In genomic region chr16:71537643-71538042, GRCh38 we compare ENCODE assay signal across 8 cellular contexts. TPM values are rescaled to one million over a fixed set of nuclear protein-coding genes. Genes with fewer than 3 reads are reported as not detected.
DNase-seq lines count a peak whose midpoint lies in the region; ATAC-seq and TF ChIP-seq lines count a peak whose summit lies in the region.

No MANE protein-coding gene starts in this region.

- H3K4me1 ChIP-seq in heart right ventricle, result no peaks in the 10 kb centered on the region
- no peaks in the 10 kb centered on the region for H3K4me1 ChIP-seq in right atrium auricular region
- H3K4me1 ChIP-seq in NT2/D1 (ENCODE audit: insufficient read depth, insufficient read length), result no peaks in the 10 kb centered on the region
- H3K4me1 ChIP-seq in adipocyte (ENCODE audit: control insufficient read depth, insufficient read depth, low read length), result peaks cover 14% of the 10 kb centered on the region

- H3K9me3 ChIP-seq in heart right ventricle (no peaks in the 10 kb centered on the region), right atrium auricular region (no peaks in the 10 kb centered on the region), NT2/D1 (ENCODE audit: insufficient read depth, low read length) (no peaks in the 10 kb centered on the region), adipocyte (ENCODE audit: control insufficient read depth, low read length) (no peaks in the 10 kb centered on the region)

- 58 to 61% methylated on average over 6 of the region's 6 CpGs for WGBS in heart right ventricle, 2 donors

- peaks cover 0 to 14% (median 0%) of the 10 kb centered on the region in 7 donors for H3K27me3 ChIP-seq in heart right ventricle
- H3K27me3 ChIP-seq in right atrium auricular region, result no peaks in the 10 kb centered on the region
- no peaks in the 10 kb centered on the region for H3K27me3 ChIP-seq in NT2/D1 (ENCODE audit: insufficient read depth, insufficient read length)
- H3K27me3 ChIP-seq in adipocyte (replicated peaks; ENCODE audit: control insufficient read depth, insufficient read depth, low read length), result peaks cover 20% of the 10 kb centered on the region
- H3K27me3 ChIP-seq in kidney epithelial cell (ENCODE audit: control insufficient read depth, insufficient read depth, low read length), result no peaks in the 10 kb centered on the region

- intact Hi-C loops in heart right ventricle (cut with DNase I), result no loop called here
- intact Hi-C loops in activated T-helper 2 cell treated with anti-CD3 and anti-CD28 coated beads, Interferon-gamma antibody, Interleukin-2, Interleukin-4, amounts not matched to agents 10 μg/mL and 5 μg/mL and 100 μg/mL, durations not matched to agents 14 hours and 24 hours and 36 hours (cut with micrococcal nuclease), result no loop called here

- H3K36me3 ChIP-seq in heart right ventricle (no peaks in the 10 kb centered on the region), right atrium auricular region (no peaks in the 10 kb centered on the region), NT2/D1 (ENCODE audit: insufficient read depth, insufficient read length, low read length) (no peaks in the 10 kb centered on the region), adipocyte (ENCODE audit: control insufficient read depth, insufficient read depth, low read length, severe bottlenecking) (no peaks in the 10 kb centered on the region), kidney epithelial cell (ENCODE audit: control insufficient read depth, insufficient read depth, low read length) (no peaks in the 10 kb centered on the region)

- ATAC-seq in heart right ventricle (peak in 2 of 8 donors; percentile 35 to 55), HG02885 (IDR thresholded peaks at IDR 0.05; ENCODE audit: poor library complexity, unreplicated experiment) (peak; percentile 61)
- peak; percentile 67 for ATAC-seq in stimulated activated naive CD8-positive, alpha-beta T cell treated with anti-CD3 and anti-CD28 coated beads, Interleukin-15, Interleukin-2, amounts not matched to agents 100 U/mL and 50 U/mL, for 24 hours

- H3K4me3 ChIP-seq in heart right ventricle (no peak overlapping the region), right atrium auricular region (no peak overlapping the region), NT2/D1 (ENCODE audit: insufficient read length, low read depth) (no peak overlapping the region), adipocyte (ENCODE audit: low read length) (no peak overlapping the region), kidney epithelial cell (ENCODE audit: low read depth, low read length) (no peak overlapping the region)

- DNase-seq in heart right ventricle (no peak), right atrium auricular region (ENCODE audit: low spot score) (no peak), NT2/D1 (ENCODE audit: low read depth, low spot score) (peak; percentile 55), adipocyte (ENCODE audit: low read depth) (peak; percentile 44), kidney epithelial cell (ENCODE audit: low read depth) (no peak)
- peak; percentile 24 for DNase-seq in stimulated activated naive CD8-positive, alpha-beta T cell treated with anti-CD3 and anti-CD28 coated beads, Interleukin-15, Interleukin-2, amounts not matched to agents 100 U/mL and 50 U/mL, for 24 hours
- DNase-seq in activated T-helper 2 cell treated with anti-CD3 and anti-CD28 coated beads, Interferon-gamma antibody, Interleukin-2, Interleukin-4, amounts not matched to agents 10 μg/mL and 5 μg/mL and 100 μg/mL, durations not matched to agents 14 hours and 24 hours and 36 hours (ENCODE audit: low spot score), result no peak

- peak in 7 of 9 donors; percentile 41 to 58 (median 46) for TF ChIP-seq CTCF in heart right ventricle (IDR thresholded peaks at IDR 0.05)
- peak in 1 of 2 donors; percentile 48 for TF ChIP-seq CTCF in right atrium auricular region (IDR thresholded peaks at IDR 0.05)
- peak; percentile 63 for TF ChIP-seq CTCF in kidney epithelial cell (IDR thresholded peaks at IDR 0.05; ENCODE audit: insufficient read depth, low read length, poor library complexity, severe bottlenecking)

- H3K27ac ChIP-seq in heart right ventricle, result no peak overlapping the region
- H3K27ac ChIP-seq in right atrium auricular region, result no peak overlapping the region

- no peak overlapping the region for H3K4me3 Mint-ChIP-seq in activated T-helper 2 cell treated with anti-CD3 and anti-CD28 coated beads, Interferon-gamma antibody, Interleukin-2, Interleukin-4, amounts not matched to agents 10 μg/mL and 5 μg/mL and 100 μg/mL, durations not matched to agents 14 hours and 24 hours and 36 hours (ENCODE audit: low read depth)

- H3K9ac ChIP-seq in NT2/D1 (ENCODE audit: insufficient read length, low read depth), result no peak overlapping the region
- H3K9ac ChIP-seq in adipocyte (ENCODE audit: low read length), result no peak overlapping the region

- H3K27ac Mint-ChIP-seq in activated T-helper 2 cell treated with anti-CD3 and anti-CD28 coated beads, Interferon-gamma antibody, Interleukin-2, Interleukin-4, amounts not matched to agents 10 μg/mL and 5 μg/mL and 100 μg/mL, durations not matched to agents 14 hours and 24 hours and 36 hours, result no peak overlapping the region

- H3K27me3 Mint-ChIP-seq in activated T-helper 2 cell treated with anti-CD3 and anti-CD28 coated beads, Interferon-gamma antibody, Interleukin-2, Interleukin-4, amounts not matched to agents 10 μg/mL and 5 μg/mL and 100 μg/mL, durations not matched to agents 14 hours and 24 hours and 36 hours (ENCODE audit: low read depth), result peaks cover 2% of the 10 kb centered on the region

- H3K36me3 Mint-ChIP-seq in activated T-helper 2 cell treated with anti-CD3 and anti-CD28 coated beads, Interferon-gamma antibody, Interleukin-2, Interleukin-4, amounts not matched to agents 10 μg/mL and 5 μg/mL and 100 μg/mL, durations not matched to agents 14 hours and 24 hours and 36 hours (ENCODE audit: low read depth), result no peaks in the 10 kb centered on the region

- peaks cover 1% of the 10 kb centered on the region for H3K4me1 Mint-ChIP-seq in activated T-helper 2 cell treated with anti-CD3 and anti-CD28 coated beads, Interferon-gamma antibody, Interleukin-2, Interleukin-4, amounts not matched to agents 10 μg/mL and 5 μg/mL and 100 μg/mL, durations not matched to agents 14 hours and 24 hours and 36 hours (ENCODE audit: low read depth)

- no peaks in the 10 kb centered on the region for H3K9me3 Mint-ChIP-seq in activated T-helper 2 cell treated with anti-CD3 and anti-CD28 coated beads, Interferon-gamma antibody, Interleukin-2, Interleukin-4, amounts not matched to agents 10 μg/mL and 5 μg/mL and 100 μg/mL, durations not matched to agents 14 hours and 24 hours and 36 hours

RNA-seq across cellular contexts. Expression of gene CHST4, which starts 11.4 kb away (rescaled TPM):
- total RNA-seq in heart right ventricle, result under 1 TPM in 1 of 10 donors, not detected in 9; 0.09 TPM
- polyA plus RNA-seq in heart right ventricle, result not detected
- total RNA-seq in right atrium auricular region, result under 1 TPM in 1 of 2 donors, not detected in 1; 0.67 TPM
- total RNA-seq in kidney epithelial cell, result not detected in 2 replicates
- total RNA-seq in activated T-helper 2 cell treated with anti-CD3 and anti-CD28 coated beads, Interferon-gamma antibody, Interleukin-2, Interleukin-4, amounts not matched to agents 10 μg/mL and 5 μg/mL and 100 μg/mL, durations not matched to agents 14 hours and 24 hours and 36 hours, result 0.09 TPM in 1 of 2 replicates, not detected in the other

RNA-seq across cellular contexts. Expression of gene TAT, which starts 39.2 kb away (rescaled TPM):
- total RNA-seq in heart right ventricle, result not detected
- not detected for polyA plus RNA-seq in heart right ventricle
- not detected for total RNA-seq in right atrium auricular region
- total RNA-seq in kidney epithelial cell, result 0.07 TPM in 1 of 2 replicates, not detected in the other
- not detected in 2 replicates for total RNA-seq in activated T-helper 2 cell treated with anti-CD3 and anti-CD28 coated beads, Interferon-gamma antibody, Interleukin-2, Interleukin-4, amounts not matched to agents 10 μg/mL and 5 μg/mL and 100 μg/mL, durations not matched to agents 14 hours and 24 hours and 36 hours

RNA-seq across cellular contexts. Expression of gene ZNF19, which starts 48.5 kb away (rescaled TPM):
- total RNA-seq in heart right ventricle, result 1 to 10 TPM in 9 of 10 donors, under 1 TPM in 1; 0.59 to 3.4 (median 1.5) TPM
- polyA plus RNA-seq in heart right ventricle, result 1 to 10 TPM in 1 of 2 donors, under 1 TPM in 1; 0.93 to 2.0 TPM
- total RNA-seq in right atrium auricular region, result 1 to 10 TPM in 1 of 2 donors, under 1 TPM in 1; 0.82 to 2.5 TPM
- 3.6 and 5.1 TPM in 2 replicates for total RNA-seq in kidney epithelial cell
- total RNA-seq in activated T-helper 2 cell treated with anti-CD3 and anti-CD28 coated beads, Interferon-gamma antibody, Interleukin-2, Interleukin-4, amounts not matched to agents 10 μg/mL and 5 μg/mL and 100 μg/mL, durations not matched to agents 14 hours and 24 hours and 36 hours, result 2.1 and 2.8 TPM in 2 replicates

Comparison
In these comparisons a context has a peak if more than half of its experiments do, and no peak if none do; other contexts are left out.
1. DNase-seq: peak in NT2/D1 (single experiment), adipocyte (single experiment) and stimulated activated naive CD8-positive, alpha-beta T cell treated with anti-CD3 and anti-CD28 coated beads, Interleukin-15, Interleukin-2, amounts not matched to agents 100 U/mL and 50 U/mL, for 24 hours (single experiment); none in heart right ventricle (0 of 2), right atrium auricular region (single experiment), kidney epithelial cell (single experiment) and activated T-helper 2 cell treated with anti-CD3 and anti-CD28 coated beads, Interferon-gamma antibody, Interleukin-2, Interleukin-4, amounts not matched to agents 10 μg/mL and 5 μg/mL and 100 μg/mL, durations not matched to agents 14 hours and 24 hours and 36 hours (single experiment).